Comparison of ENCODE assay signal across 9 cellular contexts in the genomic region with DNA sequence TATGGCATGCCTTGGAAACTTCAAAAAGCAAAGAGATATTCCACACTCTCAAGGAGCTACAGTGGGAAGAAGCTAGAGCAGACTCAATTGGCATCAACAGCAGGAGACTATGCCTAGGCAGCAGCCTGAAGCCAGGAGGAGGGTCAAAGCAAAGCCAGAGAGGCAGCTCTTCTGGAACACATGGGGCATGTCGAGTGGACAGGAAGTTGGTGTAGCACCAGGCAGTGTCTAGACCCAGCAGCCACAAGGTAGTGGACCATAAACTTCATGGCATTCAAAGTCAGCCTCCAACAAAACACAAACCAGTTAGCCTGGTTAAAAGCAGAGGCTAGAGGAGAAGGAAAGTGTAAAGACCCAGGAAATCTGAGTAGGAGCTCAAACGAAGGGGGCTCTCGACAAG.
DNase-seq lines count a peak whose midpoint lies in the region; ATAC-seq and TF ChIP-seq lines count a peak whose summit lies in the region.
"Had no signal": no experiment of that assay in that cellular context is flagged by ENCODE, and none has a peak within 500 bp of the region (broad histone marks: within the 10 kb centered on the region; RNA-seq: fewer than 3 reads in every experiment).

No MANE protein-coding gene starts in this region.

- H3K4me1 Mint-ChIP-seq in CD14-positive monocyte, result peaks cover 21% of the 10 kb centered on the region

- peak overlapping the region; percentile 37 to 90 (median 81) for H3K27ac Mint-ChIP-seq in CD14-positive monocyte
- H3K27ac Mint-ChIP-seq: T-helper 1 cell treated with Interleukin-12 subunit alpha and Interleukin-12 subunit beta and Interleukin-4 antibody, amounts not matched to agents 30 μg/mL and 1 μg/mL, for 36 hours had no signal

- no peak overlapping the region for H3K27ac ChIP-seq in brain microvascular endothelial cell

- H3K27me3 ChIP-seq in brain microvascular endothelial cell (replicated peaks), result no peaks in the 10 kb centered on the region

- ATAC-seq in GM19438 (IDR thresholded peaks at IDR 0.05; ENCODE audit: low read depth, unreplicated experiment), result peak; percentile 34
- ATAC-seq in HG02943 (IDR thresholded peaks at IDR 0.05; ENCODE audit: low read depth, unreplicated experiment), result peak; percentile 58

- H3K4me3 Mint-ChIP-seq in CD14-positive monocyte, result no peak overlapping the region
- H3K4me3 Mint-ChIP-seq: T-helper 1 cell treated with Interleukin-12 subunit alpha and Interleukin-12 subunit beta and Interleukin-4 antibody, amounts not matched to agents 30 μg/mL and 1 μg/mL, for 36 hours had no signal

- intact Hi-C loops in CD14-positive monocyte (cut with micrococcal nuclease), result no loop called here

- H3K36me3 ChIP-seq in brain microvascular endothelial cell (replicated peaks), result no peaks in the 10 kb centered on the region

- in situ Hi-C loops in brain microvascular endothelial cell (cut with HindIII; ENCODE audit: low pct_ligation_motif_present, low sequenced_read_pairs), result no loop called here

- DNase-seq in CD14-positive monocyte (ENCODE audit: low spot score), result no peak
- DNase-seq in NCI-H2196 treated with DMSO at 0.1 percent for 48 hours (lab: John Stamatoyannopoulos, UW; ENCODE audit: unreplicated experiment), result peak; percentile 68
- no peak for DNase-seq in activated effector memory CD4-positive, alpha-beta T cell treated with anti-CD3 and anti-CD28 coated beads, Interleukin-2, amount 50 U/mL, for 16 hours
- DNase-seq in brain microvascular endothelial cell, result no peak
- DNase-seq in NCI-H1417 (lab: John Stamatoyannopoulos, UW), result no peak
- no peak for DNase-seq in GOT3 (lab: John Stamatoyannopoulos, UW)

- peaks cover 0 to 10% (median 2%) of the 10 kb centered on the region in 7 donors for H3K9me3 Mint-ChIP-seq in CD14-positive monocyte
- H3K9me3 Mint-ChIP-seq: T-helper 1 cell treated with Interleukin-12 subunit alpha and Interleukin-12 subunit beta and Interleukin-4 antibody, amounts not matched to agents 30 μg/mL and 1 μg/mL, for 36 hours had no signal

- H3K36me3 Mint-ChIP-seq in CD14-positive monocyte, result no peaks in the 10 kb centered on the region

- no peak for TF ChIP-seq CTCF in CD14-positive monocyte (IDR thresholded peaks at IDR 0.05)
- no peak for TF ChIP-seq CTCF in brain microvascular endothelial cell (IDR thresholded peaks at IDR 0.05; ENCODE audit: low read depth, low read length, missing control alignments)

- H3K27me3 Mint-ChIP-seq in CD14-positive monocyte (ENCODE audit: low read depth in 3 of 3), result peaks cover 0 to 2% (median 1%) of the 10 kb centered on the region in 3 donors

- H3K4me3 ChIP-seq in brain microvascular endothelial cell (ENCODE audit: low read depth, low read length), result no peak overlapping the region
